Comparison of ENCODE assay signal across 29 cellular contexts in genomic region chr13:75927183-75927582, GRCh38.
"Had no signal": no experiment of that assay in that cellular context is flagged by ENCODE, and none has a peak within 500 bp of the region (broad histone marks: within the 10 kb centered on the region; RNA-seq: fewer than 3 reads in every experiment).

No MANE protein-coding gene starts in this region.

- DNase-seq: kidney; left colon; left lung; lower lobe of right lung; mammary epithelial cell; mesendoderm; naive B cell; natural killer cell; nephron progenitor cell; ovary; right lobe of liver; stimulated activated CD4-positive, alpha-beta T cell treated with anti-CD3 and anti-CD28 coated beads, Interleukin-12 subunit alpha, Interleukin-12 subunit beta, amount 100 ng/mL, for 4 hours; stimulated activated CD4-positive, alpha-beta T cell treated with anti-CD3 and anti-CD28 coated beads, Interleukin-15, amount 100 ng/mL, for 24 hours; stimulated activated CD4-positive, alpha-beta T cell treated with anti-CD3 and anti-CD28 coated beads, Interleukin-2, amount 100 ng/mL, for 24 hours; stimulated activated CD4-positive, alpha-beta T cell treated with anti-CD3 and anti-CD28 coated beads, Interleukin-4, amount 100 ng/mL, for 1 hour; stimulated activated naive B cell treated with anti-CD40 and anti-IgM and Interleukin-4, amounts not matched to agents 10 μg/mL and 1 μg/mL and 100 μg/mL, for 72 hours; stimulated activated naive CD8-positive, alpha-beta T cell treated with anti-CD3 and anti-CD28 coated beads, Interleukin-15, Interleukin-2, amounts not matched to agents 100 U/mL and 50 U/mL, for 24 hours; stomach; tibial artery; trophoblast cell; upper lobe of right lung had no signal

- FAIRE-seq: islet of Langerhans, kidney, urothelium cell line had no signal

- H3K27ac ChIP-seq: hepatocyte, left lung, lower lobe of right lung, neural progenitor cell, neutrophil, ovary, right atrium auricular region, right lobe of liver, skin epidermis, stomach, thoracic aorta, tibial artery, upper lobe of right lung had no signal

- H3K9ac ChIP-seq: neural progenitor cell had no signal

- ATAC-seq: left colon; left lung; lower lobe of right lung; natural killer cell; right lobe of liver; stimulated activated naive B cell treated with anti-CD40 and anti-IgM and Interleukin-4, amounts not matched to agents 10 μg/mL and 1 μg/mL and 100 μg/mL, for 72 hours; stimulated activated naive CD8-positive, alpha-beta T cell treated with anti-CD3 and anti-CD28 coated beads, Interleukin-15, Interleukin-2, amounts not matched to agents 100 U/mL and 50 U/mL, for 24 hours; upper lobe of right lung had no signal

- H3K27me3 ChIP-seq: hepatocyte, left lung, neural progenitor cell, neutrophil, ovary, right atrium auricular region, right lobe of liver, stomach, tibial artery, upper lobe of right lung had no signal

- H3K36me3 ChIP-seq: left lung, lower lobe of right lung, neural progenitor cell, neutrophil, ovary, right atrium auricular region, right lobe of liver, stomach, thoracic aorta, tibial artery, upper lobe of right lung had no signal

- H3K4me3 ChIP-seq: hepatocyte, left lung, lower lobe of right lung, neural progenitor cell, ovary, right atrium auricular region, right lobe of liver, skin epidermis, stomach, thoracic aorta, tibial artery, upper lobe of right lung had no signal

- H3K4me1 ChIP-seq: left lung, lower lobe of right lung, neural progenitor cell, right atrium auricular region, right lobe of liver, stomach, upper lobe of right lung had no signal

- H3K9me3 ChIP-seq: left lung, lower lobe of right lung, neutrophil, ovary, right atrium auricular region, right lobe of liver, thoracic aorta, tibial artery, upper lobe of right lung had no signal
